8 cellular contexts compared by ENCODE assay signal in the genomic region with DNA sequence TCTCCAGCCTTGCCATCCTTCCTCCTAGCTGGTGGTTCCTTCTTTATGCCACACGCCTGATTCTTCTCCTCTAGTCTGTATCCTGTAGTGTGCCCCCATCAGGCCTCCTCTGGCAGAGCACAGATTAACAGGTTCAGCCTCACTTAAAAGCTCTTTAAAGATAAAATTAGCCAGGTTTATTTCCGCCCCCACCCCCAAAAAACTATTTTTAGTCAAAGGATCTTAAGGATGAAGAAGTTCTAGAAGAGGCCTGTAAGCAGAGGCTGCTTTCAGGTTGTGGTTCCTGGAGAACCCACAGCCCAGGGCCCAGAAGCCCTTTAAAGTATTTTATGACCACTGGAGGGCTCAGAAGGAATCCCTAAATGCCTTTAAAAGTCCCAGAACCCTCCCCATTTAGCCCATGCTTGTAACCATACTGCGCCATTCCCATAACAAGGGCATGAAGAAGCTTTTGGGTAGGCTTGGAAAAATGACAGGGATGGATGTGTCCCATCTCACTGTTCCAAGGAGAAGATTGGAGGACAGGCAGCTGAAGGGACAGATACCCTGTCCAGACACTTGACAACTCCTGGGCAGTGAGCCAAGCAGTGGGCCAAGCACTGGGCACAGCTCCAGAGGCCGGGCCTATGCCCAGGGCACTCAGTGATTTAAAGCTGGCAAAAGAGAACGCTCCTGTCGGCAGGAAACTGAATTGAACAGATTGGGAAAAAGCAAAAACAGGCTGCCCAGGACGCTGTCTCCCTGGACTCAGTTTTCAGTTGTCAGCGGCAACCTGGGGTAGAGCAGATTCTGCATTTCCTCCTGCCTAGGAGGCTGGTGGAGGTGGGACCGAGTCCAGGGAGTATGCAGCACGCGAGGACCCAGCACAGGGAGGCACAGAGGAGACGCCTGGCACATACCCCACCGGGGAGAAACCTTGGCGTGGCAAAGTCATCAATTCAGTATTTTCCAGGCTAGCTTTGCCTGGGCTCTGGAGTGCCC.
A peak's percentile ranks its signal among the peaks of the same experiment; 100 is the strongest.
DNase-seq lines count a peak whose midpoint lies in the region; ATAC-seq, FAIRE-seq and TF ChIP-seq lines count a peak whose summit lies in the region.

No MANE protein-coding gene starts in this region.

- FAIRE-seq in GM18507 (lab: Jason Lieb, UNC): peak; percentile 59

- DNase-seq in AG20443 (ENCODE audit: low spot score): peak; percentile 17
- no peak for DNase-seq in GM18507 (ENCODE audit: extremely low spot score, insufficient read length, low read depth)
- peak; percentile 87 for DNase-seq in NCI-H748 (lab: John Stamatoyannopoulos, UW; ENCODE audit: unreplicated experiment)
- peak; percentile 98 for DNase-seq in cerebellar cortex (ENCODE audit: low spot score)
- DNase-seq in tibial artery: peak; percentile 74 to 83
- no peak for DNase-seq in activated T-helper 1 cell treated with anti-CD3 and anti-CD28 coated beads, Interleukin-12 subunit alpha, Interleukin-12 subunit beta, Interleukin-2, Interleukin-4 antibody, amounts not matched to agents 30 ng/mL and 10 ng/mL and 1 ng/mL, durations not matched to agents 14 hours and 24 hours and 36 hours (ENCODE audit: low spot score)
- no peak for DNase-seq in T-helper 17 cell

- peaks cover 2% of the 10 kb centered on the region for H3K27me3 Mint-ChIP-seq in activated T-helper 1 cell treated with anti-CD3 and anti-CD28 coated beads, Interleukin-12 subunit alpha, Interleukin-12 subunit beta, Interleukin-2, Interleukin-4 antibody, amounts not matched to agents 30 ng/mL and 10 ng/mL and 1 ng/mL, durations not matched to agents 14 hours and 24 hours and 36 hours (ENCODE audit: insufficient read depth)
- no peaks in the 10 kb centered on the region for H3K27me3 Mint-ChIP-seq in T-helper 17 cell

- no peak for ATAC-seq in T-helper 17 cell

- H3K27me3 ChIP-seq in layer of hippocampus (ENCODE audit: control insufficient read depth, insufficient read depth, low read length) (no peaks in the 10 kb centered on the region), tibial artery (no peaks in the 10 kb centered on the region)

- H3K27ac ChIP-seq in layer of hippocampus (ENCODE audit: low read depth, low read length) (peak overlapping the region; percentile 78), tibial artery (peak overlapping the region; percentile 86 to 88)

- no peaks in the 10 kb centered on the region for H3K9me3 Mint-ChIP-seq in activated T-helper 1 cell treated with anti-CD3 and anti-CD28 coated beads, Interleukin-12 subunit alpha, Interleukin-12 subunit beta, Interleukin-2, Interleukin-4 antibody, amounts not matched to agents 30 ng/mL and 10 ng/mL and 1 ng/mL, durations not matched to agents 14 hours and 24 hours and 36 hours

- TF ChIP-seq CTCF in tibial artery (IDR thresholded peaks at IDR 0.05): peak; percentile 35 to 46

- peaks cover 0 to 61% (median 36%) of the 10 kb centered on the region in 4 donors for H3K4me1 ChIP-seq in tibial artery

- no peak overlapping the region for H3K27ac Mint-ChIP-seq in activated T-helper 1 cell treated with anti-CD3 and anti-CD28 coated beads, Interleukin-12 subunit alpha, Interleukin-12 subunit beta, Interleukin-2, Interleukin-4 antibody, amounts not matched to agents 30 ng/mL and 10 ng/mL and 1 ng/mL, durations not matched to agents 14 hours and 24 hours and 36 hours
- H3K27ac Mint-ChIP-seq in T-helper 17 cell: no peak overlapping the region

- H3K9me3 ChIP-seq in tibial artery (no peaks in the 10 kb centered on the region), T-helper 17 cell (ENCODE audit: control insufficient read depth, low read length, poor library complexity, severe bottlenecking) (no peaks in the 10 kb centered on the region)

- H3K4me1 Mint-ChIP-seq in activated T-helper 1 cell treated with anti-CD3 and anti-CD28 coated beads, Interleukin-12 subunit alpha, Interleukin-12 subunit beta, Interleukin-2, Interleukin-4 antibody, amounts not matched to agents 30 ng/mL and 10 ng/mL and 1 ng/mL, durations not matched to agents 14 hours and 24 hours and 36 hours (ENCODE audit: low read depth): peaks cover 20% of the 10 kb centered on the region
- H3K4me1 Mint-ChIP-seq in T-helper 17 cell: peaks cover 17% of the 10 kb centered on the region

- no peaks in the 10 kb centered on the region for H3K36me3 Mint-ChIP-seq in activated T-helper 1 cell treated with anti-CD3 and anti-CD28 coated beads, Interleukin-12 subunit alpha, Interleukin-12 subunit beta, Interleukin-2, Interleukin-4 antibody, amounts not matched to agents 30 ng/mL and 10 ng/mL and 1 ng/mL, durations not matched to agents 14 hours and 24 hours and 36 hours (ENCODE audit: low read depth)
- H3K36me3 Mint-ChIP-seq in T-helper 17 cell (ENCODE audit: low read depth): no peaks in the 10 kb centered on the region

- H3K4me3 Mint-ChIP-seq in activated T-helper 1 cell treated with anti-CD3 and anti-CD28 coated beads, Interleukin-12 subunit alpha, Interleukin-12 subunit beta, Interleukin-2, Interleukin-4 antibody, amounts not matched to agents 30 ng/mL and 10 ng/mL and 1 ng/mL, durations not matched to agents 14 hours and 24 hours and 36 hours: no peak overlapping the region
- no peak overlapping the region for H3K4me3 Mint-ChIP-seq in T-helper 17 cell

- H3K36me3 ChIP-seq in tibial artery: no peaks in the 10 kb centered on the region

- intact Hi-C loops in tibial artery (cut with DNase I; ENCODE audit: low total_unique reads): loop anchor here (10.0 kb wide), 2 partner anchors 308 to 352 kb away; no protein-coding TSS in a partner anchor
- intact Hi-C loops in activated T-helper 1 cell treated with anti-CD3 and anti-CD28 coated beads, Interleukin-12 subunit alpha, Interleukin-12 subunit beta, Interleukin-2, Interleukin-4 antibody, amounts not matched to agents 30 ng/mL and 10 ng/mL and 1 ng/mL, durations not matched to agents 14 hours and 24 hours and 36 hours (cut with micrococcal nuclease): loop anchor here (10.0 kb wide), 1 partner anchor 222 kb away; no protein-coding TSS in a partner anchor

- H3K4me3 ChIP-seq in tibial artery: peak overlapping the region; percentile 6 to 26

Comparison
In these comparisons a context has a peak if more than half of its experiments do, and no peak if none do; other contexts are left out.
1. DNase-seq: peak in AG20443 (single experiment), NCI-H748 (single experiment), cerebellar cortex (single experiment) and tibial artery (2 of 2); none in GM18507 (single experiment), activated T-helper 1 cell treated with anti-CD3 and anti-CD28 coated beads, Interleukin-12 subunit alpha, Interleukin-12 subunit beta, Interleukin-2, Interleukin-4 antibody, amounts not matched to agents 30 ng/mL and 10 ng/mL and 1 ng/mL, durations not matched to agents 14 hours and 24 hours and 36 hours (single experiment) and T-helper 17 cell (0 of 3).